1 cellular context compared by ENCODE assay signal in genomic region chr17:81479175-81479574, GRCh38.
TF ChIP-seq lines count a peak whose summit lies in the region.

No MANE protein-coding gene starts in this region.

TF ChIP-seq in IMR-90, 13 proteins besides CTCF, POLR2A, EP300 and RAD21:
- TF ChIP-seq MAZ (IDR thresholded peaks at IDR 0.05; ENCODE audit: borderline replicate concordance, low read depth, low read length) = no peak
- TF ChIP-seq CHD1 (IDR thresholded peaks at IDR 0.05; ENCODE audit: low read depth, low read length) = no peak
- TF ChIP-seq USF2 (IDR thresholded peaks at IDR 0.05; ENCODE audit: low read depth, low read length) = no peak
- TF ChIP-seq SMC3 (IDR thresholded peaks at IDR 0.05; ENCODE audit: low read depth, low read length) = no peak
